ENCODE assay signal across 2 cellular contexts in the genomic region with DNA sequence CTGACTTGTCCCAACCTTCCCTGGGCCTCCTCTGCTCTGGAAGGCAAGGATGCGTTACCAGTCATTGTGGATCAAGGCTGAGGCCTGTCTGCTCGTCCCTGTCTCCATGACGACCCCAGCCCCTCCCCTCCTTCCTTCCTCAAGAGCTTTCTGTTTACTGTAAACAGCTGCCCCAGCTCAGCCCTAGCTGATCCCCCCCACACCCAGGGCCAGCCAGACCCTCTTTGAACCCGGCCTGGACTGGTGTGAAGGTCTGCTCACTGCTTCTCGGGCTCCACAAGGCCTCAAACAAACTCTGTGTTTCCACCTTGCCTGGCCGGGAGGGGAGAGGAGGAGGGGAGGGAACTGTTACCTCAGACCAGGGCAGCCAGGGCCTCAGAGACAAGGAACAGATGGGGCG.
TF ChIP-seq lines count a peak whose summit lies in the region.

No MANE protein-coding gene starts in this region.

TF ChIP-seq in IMR-90, 13 proteins besides CTCF, POLR2A, EP300 and RAD21:
- TF ChIP-seq, protein P1, sequence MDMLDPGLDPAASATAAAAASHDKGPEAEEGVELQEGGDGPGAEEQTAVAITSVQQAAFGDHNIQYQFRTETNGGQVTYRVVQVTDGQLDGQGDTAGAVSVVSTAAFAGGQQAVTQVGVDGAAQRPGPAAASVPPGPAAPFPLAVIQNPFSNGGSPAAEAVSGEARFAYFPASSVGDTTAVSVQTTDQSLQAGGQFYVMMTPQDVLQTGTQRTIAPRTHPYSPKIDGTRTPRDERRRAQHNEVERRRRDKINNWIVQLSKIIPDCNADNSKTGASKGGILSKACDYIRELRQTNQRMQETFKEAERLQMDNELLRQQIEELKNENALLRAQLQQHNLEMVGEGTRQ (IDR thresholded peaks at IDR 0.05; ENCODE audit: low read depth, low read length), result no peak
- no peak for TF ChIP-seq NFE2L2 (IDR thresholded peaks at IDR 0.05; ENCODE audit: low read depth, low read length)
- TF ChIP-seq BHLHE40 (IDR thresholded peaks at IDR 0.05; ENCODE audit: low read depth, low read length), result no peak
- no peak for TF ChIP-seq CHD1 (IDR thresholded peaks at IDR 0.05; ENCODE audit: low read depth, low read length)
- no peak for TF ChIP-seq CEBPB (IDR thresholded peaks at IDR 0.05; ENCODE audit: low read depth, low read length)
- no peak for TF ChIP-seq SMC3 (IDR thresholded peaks at IDR 0.05; ENCODE audit: low read depth, low read length)
- TF ChIP-seq MXI1 (IDR thresholded peaks at IDR 0.05; ENCODE audit: borderline replicate concordance, low read depth, low read length), result no peak
- TF ChIP-seq, protein P2, sequence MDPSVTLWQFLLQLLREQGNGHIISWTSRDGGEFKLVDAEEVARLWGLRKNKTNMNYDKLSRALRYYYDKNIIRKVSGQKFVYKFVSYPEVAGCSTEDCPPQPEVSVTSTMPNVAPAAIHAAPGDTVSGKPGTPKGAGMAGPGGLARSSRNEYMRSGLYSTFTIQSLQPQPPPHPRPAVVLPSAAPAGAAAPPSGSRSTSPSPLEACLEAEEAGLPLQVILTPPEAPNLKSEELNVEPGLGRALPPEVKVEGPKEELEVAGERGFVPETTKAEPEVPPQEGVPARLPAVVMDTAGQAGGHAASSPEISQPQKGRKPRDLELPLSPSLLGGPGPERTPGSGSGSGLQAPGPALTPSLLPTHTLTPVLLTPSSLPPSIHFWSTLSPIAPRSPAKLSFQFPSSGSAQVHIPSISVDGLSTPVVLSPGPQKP (IDR thresholded peaks at IDR 0.05; ENCODE audit: borderline replicate concordance, low read depth, low read length), result no peak
- no peak for TF ChIP-seq MAFK (IDR thresholded peaks at IDR 0.05; ENCODE audit: low read depth, low read length)
- TF ChIP-seq MAZ (IDR thresholded peaks at IDR 0.05; ENCODE audit: borderline replicate concordance, low read depth, low read length), result no peak
- no peak for TF ChIP-seq RCOR1 (IDR thresholded peaks at IDR 0.05; ENCODE audit: insufficient replicate concordance, low read length)
- TF ChIP-seq FOS (IDR thresholded peaks at IDR 0.05; ENCODE audit: low read depth, low read length), result no peak
- no peak for TF ChIP-seq RFX5 (IDR thresholded peaks at IDR 0.05; ENCODE audit: low read depth, low read length)

TF ChIP-seq in K562, 482 proteins besides CTCF, POLR2A, EP300 and RAD21:
- peak; percentile 77; the same call in 1 of the 2 replicates for TF ChIP-seq RFX1 (IDR thresholded peaks at IDR 0.05)
- no peak for TF ChIP-seq ZNF695 (CRISPR knock-in tag; IDR thresholded peaks at IDR 0.05)
